In the genomic region with DNA sequence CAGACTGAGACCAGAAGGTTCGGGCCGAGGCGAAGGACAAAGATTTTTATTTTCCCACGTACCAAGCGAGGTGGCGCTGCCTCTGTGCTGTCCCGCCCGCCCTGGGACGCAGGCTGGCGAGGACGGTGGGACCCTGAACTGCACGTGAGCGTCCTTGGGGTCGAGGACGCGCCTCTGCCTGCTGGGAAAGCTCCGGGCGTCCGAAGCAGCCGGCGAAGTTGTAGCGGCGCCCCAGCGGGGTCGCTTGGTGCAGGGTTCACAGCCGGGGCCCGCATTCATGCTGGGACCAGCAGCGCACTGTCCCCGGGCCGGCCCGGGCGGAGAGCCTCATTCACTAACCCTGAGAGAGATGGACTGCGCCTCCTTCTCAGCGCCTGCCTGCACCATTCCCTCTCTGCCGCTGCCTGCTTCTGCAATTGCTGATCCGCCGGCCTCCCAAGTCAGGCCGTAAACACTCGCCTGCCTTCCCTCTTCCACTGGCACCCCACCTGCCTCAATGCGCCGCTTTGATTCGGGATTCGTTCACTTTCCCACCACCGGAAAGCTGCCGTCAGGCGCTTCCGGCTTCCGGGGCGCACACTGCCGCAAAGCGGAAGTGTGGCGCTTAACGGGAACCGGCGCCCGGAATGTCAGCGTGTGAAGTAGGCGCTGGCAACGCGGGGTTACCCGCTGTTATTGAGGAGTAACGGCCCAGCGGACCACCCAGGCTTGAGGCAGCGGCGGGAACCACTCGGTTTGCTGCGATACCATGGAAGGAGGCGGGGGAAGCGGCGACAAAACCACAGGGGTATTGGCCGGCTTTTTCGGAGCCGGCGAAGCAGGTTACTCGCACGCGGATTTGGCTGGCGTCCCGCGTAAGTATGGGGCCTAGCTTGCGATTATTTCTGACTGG, we compare ENCODE assay signal across 8 cellular contexts.
DNase-seq lines count a peak whose midpoint lies in the region; ATAC-seq lines count a peak whose summit lies in the region.

A gene (minus strand): TSS at position 581 of the 892 bp plus-strand sequence. CDS start 302 bp downstream, at position 279.
A gene with protein sequence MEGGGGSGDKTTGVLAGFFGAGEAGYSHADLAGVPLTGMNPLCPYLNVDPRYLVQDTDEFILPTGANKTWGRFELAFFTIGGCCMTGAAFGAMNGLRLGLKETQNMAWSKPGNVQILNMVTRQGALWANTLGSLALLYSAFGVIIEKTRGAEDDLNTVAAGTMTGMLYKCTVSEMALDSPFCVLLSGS (plus strand): TSS at position 607 of the 892 bp plus-strand sequence. CDS start 142 bp downstream, at position 749.

- peak; percentile 60 for ATAC-seq in GM21526 (IDR thresholded peaks at IDR 0.05; ENCODE audit: low FRiP score, unreplicated experiment)

- DNase-seq in DMS 273 treated with DMSO at 0.1 percent for 48 hours (lab: John Stamatoyannopoulos, UW) (peak; percentile 26), HuH-7 (ENCODE audit: low spot score) (peak; percentile 11), OCI-M1 (lab: John Stamatoyannopoulos, UW) (peak; percentile 91), activated T-cell treated with anti-CD3 and anti-CD28 coated beads for 24 hours (ENCODE audit: low read depth) (peak; percentile 78), epidermal melanocyte (ENCODE audit: insufficient read length, low spot score) (peak; percentile 15), middle frontal gyrus (ENCODE audit: extremely low spot score, low spot score) (peak; percentile 76)
- DNase-seq in stimulated activated CD8-positive, alpha-beta memory T cell treated with anti-CD3 and anti-CD28 coated beads, Interleukin-15, amount 100 ng/mL, for 4 hours (ENCODE audit: low read depth in 2 of 2) = peak; percentile 50 to 70

Comparison
In these comparisons a context has a peak if more than half of its experiments do, and no peak if none do; other contexts are left out.
1. Peak in every context shown above with its lines: DNase-seq and ATAC-seq.
2. DNase-seq: peak in every context shown above with its lines; median percentile 91 in OCI-M1; 78 in activated T-cell treated with anti-CD3 and anti-CD28 coated beads for 24 hours; 76 in middle frontal gyrus; 60 in stimulated activated CD8-positive, alpha-beta memory T cell treated with anti-CD3 and anti-CD28 coated beads, Interleukin-15, amount 100 ng/mL, for 4 hours; 26 in DMS 273 treated with DMSO at 0.1 percent for 48 hours; 15 in epidermal melanocyte; 11 in HuH-7.